Comparison of ENCODE assay signal across 1 cellular context in genomic region chr7:87511510-87511909, GRCh38.
TF ChIP-seq lines count a peak whose summit lies in the region.

No MANE protein-coding gene starts in this region.

TF ChIP-seq in H1, 55 proteins besides CTCF, POLR2A, EP300 and RAD21 (continued from another document):
- TF ChIP-seq ATF3 (IDR thresholded peaks at IDR 0.05; ENCODE audit: insufficient read depth, low read depth, low read length) (no peak), SRF (IDR thresholded peaks at IDR 0.05; ENCODE audit: low read depth, low read length) (no peak), KDM5A (IDR thresholded peaks at IDR 0.05; ENCODE audit: low read length) (no peak), CBX8 (IDR thresholded peaks at IDR 0.05; ENCODE audit: borderline replicate concordance, low read depth, low read length) (no peak), CHD1 (IDR thresholded peaks at IDR 0.05; ENCODE audit: low read depth, low read length) (no peak), MAX (IDR thresholded peaks at IDR 0.05) (no peak), RXRA (IDR thresholded peaks at IDR 0.05; ENCODE audit: insufficient read depth, low read depth, low read length) (no peak), NANOG (IDR thresholded peaks at IDR 0.05; ENCODE audit: insufficient read depth, low read depth, low read length, poor library complexity, severe bottlenecking) (no peak), RFX5 (IDR thresholded peaks at IDR 0.05; ENCODE audit: borderline replicate concordance, low read depth, low read length) (no peak), SP2 (IDR thresholded peaks at IDR 0.05; ENCODE audit: low read length) (no peak), CREB1 (IDR thresholded peaks at IDR 0.05) (no peak), CBX5 (IDR thresholded peaks at IDR 0.05; ENCODE audit: low read depth, low read length) (no peak)
